ENCODE assay signal across 1 cellular context in genomic region chr1:183739082-183739481, GRCh38.
TF ChIP-seq lines count a peak whose summit lies in the region.

No MANE protein-coding gene starts in this region.

TF ChIP-seq in SK-N-SH treated with all-trans-retinoic acid at 6 μM for 48 hours, 23 proteins besides CTCF, POLR2A, EP300 and RAD21 (continued from another document):
- TF ChIP-seq CREB5 (CRISPR knock-in tag; IDR thresholded peaks at IDR 0.05; ENCODE audit: low read depth) = no peak
- no peak for TF ChIP-seq SNAI2 (CRISPR knock-in tag; IDR thresholded peaks at IDR 0.05)
- no peak for TF ChIP-seq ZNF70 (CRISPR knock-in tag; IDR thresholded peaks at IDR 0.05)
